19 cellular contexts compared by ENCODE assay signal in the genomic region with DNA sequence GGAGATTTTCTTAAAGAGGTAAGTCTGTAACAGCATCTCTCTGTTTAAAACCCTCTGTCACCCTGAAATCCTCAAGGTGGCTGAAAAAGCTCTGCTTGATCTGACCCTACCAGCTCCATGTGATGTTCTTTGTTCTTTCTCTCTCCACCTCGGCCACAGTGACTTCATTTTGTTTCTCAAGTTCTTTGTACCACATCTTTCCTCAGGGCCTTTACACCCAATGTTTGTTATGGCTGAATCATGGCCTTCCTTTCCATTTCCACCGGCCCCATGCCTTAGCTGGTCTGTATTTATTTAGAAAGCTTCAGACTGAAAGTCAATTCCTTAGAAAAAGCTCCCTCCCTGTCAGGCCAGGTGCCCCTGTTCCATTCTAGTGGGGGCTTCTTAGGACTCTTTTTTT.
"Had no signal": no experiment of that assay in that cellular context is flagged by ENCODE, and none has a peak within 500 bp of the region (broad histone marks: within the 10 kb centered on the region; RNA-seq: fewer than 3 reads in every experiment).

No MANE protein-coding gene starts in this region.

- H3K4me3 ChIP-seq: coronary artery, heart left ventricle, lung, spleen, tibial nerve had no signal

- H3K27me3 ChIP-seq: heart left ventricle, spleen, testis, tibial nerve had no signal

- H3K4me1 Mint-ChIP-seq: natural killer cell; stimulated activated memory B cell treated with anti-CD40 and anti-IgM and Interleukin-4, amounts not matched to agents 10 μg/mL and 1 μg/mL and 100 μg/mL, for 72 hours had no signal

- H3K4me1 ChIP-seq: heart left ventricle, spleen, testis, tibial nerve had no signal

- H3K27me3 Mint-ChIP-seq: stimulated activated memory B cell treated with anti-CD40 and anti-IgM and Interleukin-4, amounts not matched to agents 10 μg/mL and 1 μg/mL and 100 μg/mL, for 72 hours; stimulated activated naive CD8-positive, alpha-beta T cell treated with anti-CD3 and anti-CD28 coated beads, Interleukin-15, Interleukin-2, amounts not matched to agents 100 ng/mL and 50 ng/mL, for 24 hours had no signal

- H3K4me3 Mint-ChIP-seq: endodermal cell; natural killer cell; stimulated activated memory B cell treated with anti-CD40 and anti-IgM and Interleukin-4, amounts not matched to agents 10 μg/mL and 1 μg/mL and 100 μg/mL, for 72 hours; stimulated activated naive CD8-positive, alpha-beta T cell treated with anti-CD3 and anti-CD28 coated beads, Interleukin-15, Interleukin-2, amounts not matched to agents 100 ng/mL and 50 ng/mL, for 24 hours had no signal

- H3K27ac Mint-ChIP-seq: endodermal cell; natural killer cell; stimulated activated memory B cell treated with anti-CD40 and anti-IgM and Interleukin-4, amounts not matched to agents 10 μg/mL and 1 μg/mL and 100 μg/mL, for 72 hours; stimulated activated naive CD8-positive, alpha-beta T cell treated with anti-CD3 and anti-CD28 coated beads, Interleukin-15, Interleukin-2, amounts not matched to agents 100 ng/mL and 50 ng/mL, for 24 hours had no signal

- H3K9me3 Mint-ChIP-seq: stimulated activated memory B cell treated with anti-CD40 and anti-IgM and Interleukin-4, amounts not matched to agents 10 μg/mL and 1 μg/mL and 100 μg/mL, for 72 hours had no signal

- H3K36me3 Mint-ChIP-seq: stimulated activated memory B cell treated with anti-CD40 and anti-IgM and Interleukin-4, amounts not matched to agents 10 μg/mL and 1 μg/mL and 100 μg/mL, for 72 hours had no signal

- H3K9me3 ChIP-seq: testis had no signal

- DNase-seq: effector CD4-positive, alpha-beta T cell; endodermal cell; foreskin melanocyte; heart left ventricle; hippocampal formation; left colon; left ventricle myocardium superior; natural killer cell; spleen; stimulated activated CD4-positive, alpha-beta T cell treated with anti-CD3 and anti-CD28 coated beads, Interleukin-15, amount 100 ng/mL, for 24 hours; stimulated activated CD4-positive, alpha-beta T cell treated with anti-CD3 and anti-CD28 coated beads, Interleukin-1b, Interleukin-23, amount 100 ng/mL, for 48 hours; stimulated activated CD4-positive, alpha-beta T cell treated with anti-CD3 and anti-CD28 coated beads, Interleukin-4, amount 100 ng/mL, for 24 hours; testis had no signal

- ATAC-seq: heart left ventricle; left colon; left ventricle myocardium superior; natural killer cell; sciatic nerve; stimulated activated memory B cell treated with anti-CD40 and anti-IgM and Interleukin-4, amounts not matched to agents 10 μg/mL and 1 μg/mL and 100 μg/mL, for 72 hours had no signal

- H3K36me3 ChIP-seq: heart left ventricle, spleen, tibial nerve had no signal

- H3K27ac ChIP-seq: coronary artery, heart left ventricle, spleen, testis, tibial nerve had no signal
